ENCODE assay signal across 20 cellular contexts in the genomic region with DNA sequence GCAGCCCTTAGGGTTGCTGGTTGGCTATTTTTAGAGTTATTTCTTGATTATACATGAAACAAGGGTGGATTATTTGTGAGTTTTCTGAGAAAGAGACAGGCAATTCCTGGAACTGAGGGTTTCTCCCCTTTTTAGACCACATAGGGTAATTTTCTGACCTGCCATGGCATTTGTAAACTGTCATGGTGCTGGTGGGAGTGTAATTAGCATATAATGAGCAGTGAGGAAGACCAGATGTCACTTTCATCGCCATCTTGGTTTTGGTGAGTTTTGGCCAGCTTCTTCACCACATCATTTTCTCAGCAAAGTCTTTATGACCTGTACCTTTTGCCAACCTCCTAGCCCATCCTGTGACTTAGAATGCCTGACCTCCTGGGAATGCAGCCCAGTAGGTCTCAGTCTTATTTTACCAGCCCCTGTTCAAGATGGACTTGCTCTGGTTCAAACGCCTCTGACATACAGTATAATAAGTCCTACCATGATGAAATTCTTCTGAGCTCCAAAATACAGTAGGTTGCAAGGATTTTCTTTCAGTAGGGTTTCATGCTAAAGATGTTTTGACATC.
DNase-seq lines count a peak whose midpoint lies in the region; ATAC-seq lines count a peak whose summit lies in the region.
"Had no signal": no experiment of that assay in that cellular context is flagged by ENCODE, and none has a peak within 500 bp of the region (broad histone marks: within the 10 kb centered on the region; RNA-seq: fewer than 3 reads in every experiment).

No MANE protein-coding gene starts in this region.

- H3K27me3 Mint-ChIP-seq in T-helper 1 cell treated with Interleukin-12 subunit alpha and Interleukin-12 subunit beta and Interleukin-4 antibody, amounts not matched to agents 30 μg/mL and 1 μg/mL, for 36 hours (ENCODE audit: low read depth): no peaks in the 10 kb centered on the region
- H3K27me3 Mint-ChIP-seq in activated naive CD8-positive, alpha-beta T cell treated with anti-CD3 and anti-CD28 coated beads for 36 hours: no peaks in the 10 kb centered on the region
- peaks cover 8% of the 10 kb centered on the region for H3K27me3 Mint-ChIP-seq in stimulated activated naive CD8-positive, alpha-beta T cell treated with anti-CD3 and anti-CD28 coated beads, Interleukin-15, Interleukin-2, amounts not matched to agents 100 ng/mL and 50 ng/mL, for 24 hours

- no peak overlapping the region for H3K4me3 Mint-ChIP-seq in T-helper 1 cell treated with Interleukin-12 subunit alpha and Interleukin-12 subunit beta and Interleukin-4 antibody, amounts not matched to agents 30 μg/mL and 1 μg/mL, for 36 hours
- no peak overlapping the region for H3K4me3 Mint-ChIP-seq in activated naive CD8-positive, alpha-beta T cell treated with anti-CD3 and anti-CD28 coated beads for 36 hours
- peak overlapping the region; percentile 24 for H3K4me3 Mint-ChIP-seq in stimulated activated naive CD8-positive, alpha-beta T cell treated with anti-CD3 and anti-CD28 coated beads, Interleukin-15, Interleukin-2, amounts not matched to agents 100 ng/mL and 50 ng/mL, for 24 hours
- H3K4me3 Mint-ChIP-seq: CD8-positive, alpha-beta T cell had no signal

- ATAC-seq in activated naive CD4-positive, alpha-beta T cell treated with anti-CD3 and anti-CD28 coated beads, Interleukin-2, amount 50 U/mL, for 72 hours: peak; percentile 55
- ATAC-seq in HG02884 (IDR thresholded peaks at IDR 0.05; ENCODE audit: unreplicated experiment): no peak
- ATAC-seq: CD8-positive, alpha-beta T cell; Right ventricle myocardium inferior had no signal

- peak overlapping the region; percentile 5 for H3K27ac Mint-ChIP-seq in T-helper 1 cell treated with Interleukin-12 subunit alpha and Interleukin-12 subunit beta and Interleukin-4 antibody, amounts not matched to agents 30 μg/mL and 1 μg/mL, for 36 hours
- H3K27ac Mint-ChIP-seq in activated naive CD4-positive, alpha-beta T cell treated with anti-CD3 and anti-CD28 coated beads, Interleukin-2, amount 50 U/mL, for 72 hours: peak overlapping the region in 1 of 2 donors; percentile 9
- peak overlapping the region; percentile 59 for H3K27ac Mint-ChIP-seq in activated naive CD8-positive, alpha-beta T cell treated with anti-CD3 and anti-CD28 coated beads for 36 hours
- H3K27ac Mint-ChIP-seq in stimulated activated naive CD8-positive, alpha-beta T cell treated with anti-CD3 and anti-CD28 coated beads, Interleukin-15, Interleukin-2, amounts not matched to agents 100 ng/mL and 50 ng/mL, for 24 hours: peak overlapping the region; percentile 90
- H3K27ac Mint-ChIP-seq: CD8-positive, alpha-beta T cell had no signal

- H3K9me3 Mint-ChIP-seq in T-helper 1 cell treated with Interleukin-12 subunit alpha and Interleukin-12 subunit beta and Interleukin-4 antibody, amounts not matched to agents 30 μg/mL and 1 μg/mL, for 36 hours: no peaks in the 10 kb centered on the region
- peaks cover 0 to 7% of the 10 kb centered on the region in 2 donors for H3K9me3 Mint-ChIP-seq in activated naive CD4-positive, alpha-beta T cell treated with anti-CD3 and anti-CD28 coated beads, Interleukin-2, amount 50 U/mL, for 72 hours
- H3K9me3 Mint-ChIP-seq in activated naive CD8-positive, alpha-beta T cell treated with anti-CD3 and anti-CD28 coated beads for 36 hours: no peaks in the 10 kb centered on the region
- no peaks in the 10 kb centered on the region for H3K9me3 Mint-ChIP-seq in stimulated activated naive CD8-positive, alpha-beta T cell treated with anti-CD3 and anti-CD28 coated beads, Interleukin-15, Interleukin-2, amounts not matched to agents 100 ng/mL and 50 ng/mL, for 24 hours
- H3K9me3 Mint-ChIP-seq: CD8-positive, alpha-beta T cell had no signal

- H3K36me3 Mint-ChIP-seq in T-helper 1 cell treated with Interleukin-12 subunit alpha and Interleukin-12 subunit beta and Interleukin-4 antibody, amounts not matched to agents 30 μg/mL and 1 μg/mL, for 36 hours (ENCODE audit: low read depth): peaks cover 5% of the 10 kb centered on the region
- H3K36me3 Mint-ChIP-seq in activated naive CD4-positive, alpha-beta T cell treated with anti-CD3 and anti-CD28 coated beads, Interleukin-2, amount 50 U/mL, for 72 hours: no peaks in the 10 kb centered on the region
- no peaks in the 10 kb centered on the region for H3K36me3 Mint-ChIP-seq in activated naive CD8-positive, alpha-beta T cell treated with anti-CD3 and anti-CD28 coated beads for 36 hours
- no peaks in the 10 kb centered on the region for H3K36me3 Mint-ChIP-seq in stimulated activated naive CD8-positive, alpha-beta T cell treated with anti-CD3 and anti-CD28 coated beads, Interleukin-15, Interleukin-2, amounts not matched to agents 100 ng/mL and 50 ng/mL, for 24 hours (ENCODE audit: low read depth)
- H3K36me3 Mint-ChIP-seq: CD8-positive, alpha-beta T cell had no signal

- DNase-seq in T-helper 1 cell (no peak), amygdala (lab: John Stamatoyannopoulos, UW) (no peak)
- DNase-seq in activated naive CD4-positive, alpha-beta T cell treated with anti-CD3 and anti-CD28 coated beads, Interleukin-2, amount 50 U/mL, for 72 hours (ENCODE audit: low spot score in 2 of 2): no peak
- no peak for DNase-seq in activated naive CD4-positive, alpha-beta T cell treated with Interleukin-2 at 50 U/mL for 16 hours
- peak; percentile 10 for DNase-seq in activated naive CD8-positive, alpha-beta T cell treated with anti-CD3 and anti-CD28 coated beads for 36 hours
- DNase-seq: AML-193; C1 segment of cervical spinal cord; CD8-positive, alpha-beta T cell; GDM1; H7; Kasumi-1; NCI-H1694 treated with DMSO at 0.1 percent for 48 hours; NCI-H2081 treated with DMSO at 0.1 percent for 48 hours; NCI-H2171 treated with DMSO at 0.1 percent for 48 hours; NCI-H524 treated with DMSO at 0.1 percent for 48 hours; OCI-M1 had no signal

- H3K4me1 Mint-ChIP-seq in T-helper 1 cell treated with Interleukin-12 subunit alpha and Interleukin-12 subunit beta and Interleukin-4 antibody, amounts not matched to agents 30 μg/mL and 1 μg/mL, for 36 hours (ENCODE audit: low read depth): peaks cover 10% of the 10 kb centered on the region
- peaks cover 19% of the 10 kb centered on the region for H3K4me1 Mint-ChIP-seq in activated naive CD8-positive, alpha-beta T cell treated with anti-CD3 and anti-CD28 coated beads for 36 hours
- H3K4me1 Mint-ChIP-seq in stimulated activated naive CD8-positive, alpha-beta T cell treated with anti-CD3 and anti-CD28 coated beads, Interleukin-15, Interleukin-2, amounts not matched to agents 100 ng/mL and 50 ng/mL, for 24 hours (ENCODE audit: low read depth): peaks cover 57% of the 10 kb centered on the region
